In the genomic region with DNA sequence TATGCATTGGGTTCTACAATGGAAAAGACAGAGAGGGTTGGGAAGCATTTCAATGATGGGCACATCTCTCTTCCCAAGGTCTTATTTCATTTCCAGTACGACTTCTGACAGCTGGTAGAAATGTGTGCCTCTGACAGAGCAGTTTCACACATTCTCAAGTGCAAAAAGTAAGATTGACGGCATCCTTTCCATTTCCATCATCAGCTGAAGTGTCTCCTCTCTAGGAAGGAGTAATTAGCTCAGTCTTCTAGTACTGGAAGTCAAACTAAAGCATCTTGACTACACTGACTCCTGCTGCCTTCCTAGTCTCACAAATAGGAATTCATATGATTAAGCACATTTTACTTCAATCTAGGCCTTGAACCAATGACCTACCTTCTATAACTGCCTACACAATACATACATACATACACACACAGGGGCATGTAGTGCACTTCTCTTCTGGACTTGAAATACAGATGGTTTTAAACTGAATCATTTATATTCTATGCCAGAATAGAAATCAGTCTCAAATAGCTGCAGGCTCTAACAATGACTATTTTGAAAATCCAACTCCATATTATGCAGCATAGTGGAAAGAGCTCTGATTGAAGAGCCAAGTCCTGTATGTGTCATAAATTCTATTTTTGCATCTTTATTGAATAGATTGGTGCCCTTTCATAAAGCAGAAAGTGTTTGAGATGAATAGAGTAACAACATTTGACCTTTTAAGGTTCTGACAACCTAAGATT, we compare ENCODE assay signal across 2 cellular contexts.
TF ChIP-seq lines count a peak whose summit lies in the region.

No MANE protein-coding gene starts in this region.

TF ChIP-seq in GM12878, 131 proteins besides CTCF, POLR2A, EP300 and RAD21:
- TF ChIP-seq IKZF1 (conservative IDR thresholded peaks at IDR 0.05): peak; percentile 26; the same call in 1 of the 2 replicates
- TF ChIP-seq SMC3 (IDR thresholded peaks at IDR 0.05; ENCODE audit: borderline replicate concordance, low read length): no peak
- no peak for TF ChIP-seq HCFC1 (IDR thresholded peaks at IDR 0.05; ENCODE audit: low read length)
- TF ChIP-seq, protein P1, sequence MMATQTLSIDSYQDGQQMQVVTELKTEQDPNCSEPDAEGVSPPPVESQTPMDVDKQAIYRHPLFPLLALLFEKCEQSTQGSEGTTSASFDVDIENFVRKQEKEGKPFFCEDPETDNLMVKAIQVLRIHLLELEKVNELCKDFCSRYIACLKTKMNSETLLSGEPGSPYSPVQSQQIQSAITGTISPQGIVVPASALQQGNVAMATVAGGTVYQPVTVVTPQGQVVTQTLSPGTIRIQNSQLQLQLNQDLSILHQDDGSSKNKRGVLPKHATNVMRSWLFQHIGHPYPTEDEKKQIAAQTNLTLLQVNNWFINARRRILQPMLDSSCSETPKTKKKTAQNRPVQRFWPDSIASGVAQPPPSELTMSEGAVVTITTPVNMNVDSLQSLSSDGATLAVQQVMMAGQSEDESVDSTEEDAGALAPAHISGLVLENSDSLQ (IDR thresholded peaks at IDR 0.05): no peak

TF ChIP-seq in HepG2, 621 proteins besides CTCF, POLR2A, EP300 and RAD21:
- TF ChIP-seq CHCHD3 (CRISPR knock-in tag; IDR thresholded peaks at IDR 0.05) (no peak), ZSCAN31 (CRISPR knock-in tag; IDR thresholded peaks at IDR 0.05; ENCODE audit: low read depth) (no peak), ZNF577 (CRISPR knock-in tag; IDR thresholded peaks at IDR 0.05; ENCODE audit: borderline replicate concordance, low read depth) (no peak), ATF4 (CRISPR knock-in tag; IDR thresholded peaks at IDR 0.05) (no peak), ZNF235 (CRISPR knock-in tag; IDR thresholded peaks at IDR 0.05; ENCODE audit: borderline replicate concordance) (no peak), ELF3 (CRISPR knock-in tag; IDR thresholded peaks at IDR 0.05) (no peak), ZNF737 (CRISPR knock-in tag; IDR thresholded peaks at IDR 0.05; ENCODE audit: borderline replicate concordance) (no peak), ATM (IDR thresholded peaks at IDR 0.05; ENCODE audit: borderline replicate concordance) (no peak), MIER3 (CRISPR knock-in tag; IDR thresholded peaks at IDR 0.05; ENCODE audit: borderline replicate concordance) (no peak), ZNF20 (CRISPR knock-in tag; IDR thresholded peaks at IDR 0.05) (no peak), ZBTB42 (CRISPR knock-in tag; IDR thresholded peaks at IDR 0.05) (no peak)
- TF ChIP-seq, protein P2, sequence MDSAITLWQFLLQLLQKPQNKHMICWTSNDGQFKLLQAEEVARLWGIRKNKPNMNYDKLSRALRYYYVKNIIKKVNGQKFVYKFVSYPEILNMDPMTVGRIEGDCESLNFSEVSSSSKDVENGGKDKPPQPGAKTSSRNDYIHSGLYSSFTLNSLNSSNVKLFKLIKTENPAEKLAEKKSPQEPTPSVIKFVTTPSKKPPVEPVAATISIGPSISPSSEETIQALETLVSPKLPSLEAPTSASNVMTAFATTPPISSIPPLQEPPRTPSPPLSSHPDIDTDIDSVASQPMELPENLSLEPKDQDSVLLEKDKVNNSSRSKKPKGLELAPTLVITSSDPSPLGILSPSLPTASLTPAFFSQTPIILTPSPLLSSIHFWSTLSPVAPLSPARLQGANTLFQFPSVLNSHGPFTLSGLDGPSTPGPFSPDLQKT (CRISPR knock-in tag; IDR thresholded peaks at IDR 0.05; ENCODE audit: borderline replicate concordance): no peak
